In genomic region chr2:234979204-234980167, GRCh38 we compare ENCODE assay signal across 10 cellular contexts. TPM values are rescaled to one million over a fixed set of nuclear protein-coding genes. Genes with fewer than 3 reads are reported as not detected.
DNase-seq lines count a peak whose midpoint lies in the region; ATAC-seq and TF ChIP-seq lines count a peak whose summit lies in the region.
"Had no signal": no experiment of that assay in that cellular context is flagged by ENCODE, and none has a peak within 500 bp of the region (broad histone marks: within the 10 kb centered on the region; RNA-seq: fewer than 3 reads in every experiment).

No MANE protein-coding gene starts in this region.

- no peak for TF ChIP-seq CTCF in heart right ventricle (IDR thresholded peaks at IDR 0.05)
- no peak for TF ChIP-seq CTCF in endodermal cell (conservative IDR thresholded peaks at IDR 0.05)
- TF ChIP-seq CTCF in upper lobe of right lung (IDR thresholded peaks at IDR 0.05): no peak

- no peak overlapping the region for H3K9ac ChIP-seq in endodermal cell (ENCODE audit: extremely low read depth, low read length, poor library complexity, severe bottlenecking)

- no peak overlapping the region for H3K4me3 Mint-ChIP-seq in endodermal cell
- H3K4me3 Mint-ChIP-seq: B cell had no signal

- H3K4me3 ChIP-seq in heart right ventricle: peak overlapping the region in 4 of 10 donors; percentile 21 to 34 (median 24)
- H3K4me3 ChIP-seq in endodermal cell (ENCODE audit: low read length): peak overlapping the region; percentile 12
- no peak overlapping the region for H3K4me3 ChIP-seq in mesodermal cell (ENCODE audit: extremely low read depth, insufficient read depth, low read length, poor library complexity, severe bottlenecking)
- H3K4me3 ChIP-seq in upper lobe of right lung: no peak overlapping the region

- H3K4me1 ChIP-seq in heart right ventricle (peaks cover 21 to 100% (median 66%) of the 10 kb centered on the region in 9 donors), endodermal cell (ENCODE audit: control insufficient read depth, insufficient read depth, low read length) (peaks cover 35% of the 10 kb centered on the region), mesodermal cell (ENCODE audit: control insufficient read depth, insufficient read depth, low read length, poor library complexity, severe bottlenecking) (peaks cover 75% of the 10 kb centered on the region), upper lobe of right lung (peaks cover 59% of the 10 kb centered on the region)

- H3K27ac ChIP-seq in heart right ventricle (peak overlapping the region in 9 of 10 donors; percentile 11 to 87 (median 81)), endodermal cell (ENCODE audit: low read depth, low read length) (no peak overlapping the region), mesodermal cell (ENCODE audit: low read depth, low read length, severe bottlenecking) (peak overlapping the region; percentile 95), upper lobe of right lung (peak overlapping the region; percentile 80)

- WGBS in heart right ventricle, 2 donors: 54% methylated on average over 9 of the region's 9 CpGs
- 94 to 95% methylated on average over 8 to 9 of the region's 9 CpGs for WGBS in endodermal cell (ENCODE audit: insufficient coverage in 1 of 2, insufficient read length in 1 of 2), 2 experiments
- WGBS in mesodermal cell (ENCODE audit: insufficient coverage in 2 of 2), 2 experiments: 85 to 94% methylated on average over 3 to 7 of the region's 9 CpGs

- H3K36me3 ChIP-seq in heart right ventricle (no peaks in the 10 kb centered on the region), endodermal cell (ENCODE audit: control insufficient read depth, insufficient read depth, low read length) (peaks cover 34% of the 10 kb centered on the region), mesodermal cell (ENCODE audit: control insufficient read depth, insufficient read depth, low read length) (peaks cover 55% of the 10 kb centered on the region), upper lobe of right lung (no peaks in the 10 kb centered on the region)

- intact Hi-C loops in heart right ventricle (cut with DNase I): loop anchor here in 4 of 10 donors (1.0 to 10.0 kb wide), 6 partner anchors 25 to 99 kb away; no protein-coding TSS in a partner anchor
- intact Hi-C loops in cardiac septum (cut with DNase I): loop anchor here (2.0 kb wide), 2 partner anchors 23 to 71 kb away; no protein-coding TSS in a partner anchor
- intact Hi-C loops in upper lobe of right lung (cut with DNase I): no loop called here

- H3K27me3 ChIP-seq in heart right ventricle: no peaks in the 10 kb centered on the region
- no peaks in the 10 kb centered on the region for H3K27me3 ChIP-seq in endodermal cell (ENCODE audit: control insufficient read depth, insufficient read depth, low read length, poor library complexity, severe bottlenecking)
- no peaks in the 10 kb centered on the region for H3K27me3 ChIP-seq in upper lobe of right lung

- no peaks in the 10 kb centered on the region for H3K27me3 Mint-ChIP-seq in endodermal cell (ENCODE audit: insufficient read depth)

- H3K36me3 Mint-ChIP-seq in endodermal cell (ENCODE audit: low read depth): peaks cover 23% of the 10 kb centered on the region

- DNase-seq in heart right ventricle (no peak), cardiac septum (ENCODE audit: low spot score) (no peak), endodermal cell (no peak), upper lobe of right lung (no peak), left lobe of liver (ENCODE audit: low spot score) (no peak)
- DNase-seq: activated effector memory CD4-positive, alpha-beta T cell treated with anti-CD3 and anti-CD28 coated beads, Interleukin-2, amount 50 U/mL, for 16 hours had no signal

- peaks cover 75% of the 10 kb centered on the region for H3K4me1 Mint-ChIP-seq in endodermal cell
- H3K4me1 Mint-ChIP-seq: B cell had no signal

- peak overlapping the region; percentile 69 for H3K27ac Mint-ChIP-seq in endodermal cell
- H3K27ac Mint-ChIP-seq: B cell had no signal

- H3K9me3 Mint-ChIP-seq in endodermal cell: peaks cover 12% of the 10 kb centered on the region

- peaks cover 0 to 5% (median 0%) of the 10 kb centered on the region in 11 donors for H3K9me3 ChIP-seq in heart right ventricle
- peaks cover 13% of the 10 kb centered on the region for H3K9me3 ChIP-seq in endodermal cell (ENCODE audit: control insufficient read depth, low read length)
- H3K9me3 ChIP-seq in mesodermal cell (ENCODE audit: control insufficient read depth, low read length): peaks cover 9% of the 10 kb centered on the region
- no peaks in the 10 kb centered on the region for H3K9me3 ChIP-seq in upper lobe of right lung

- ATAC-seq in heart right ventricle (peak in 4 of 8 donors; percentile 7 to 39 (median 25)), upper lobe of right lung (no peak), HG02885 (IDR thresholded peaks at IDR 0.05; ENCODE audit: poor library complexity, unreplicated experiment) (no peak), left lobe of liver (no peak), GM18907 (IDR thresholded peaks at IDR 0.05; ENCODE audit: unreplicated experiment) (no peak)

RNA-seq across cellular contexts. Expression of gene SH3BP4, which starts 27.7 kb away (rescaled TPM):
- total RNA-seq in heart right ventricle: 10 to 100 TPM in 6 of 10 donors, 1 to 10 TPM in 4; 6.3 to 14.2 (median 10.8) TPM
- polyA plus RNA-seq in heart right ventricle: 10 to 100 TPM in 1 of 2 donors, 1 to 10 TPM in 1; 8.7 to 15.3 TPM
- 9.1 TPM for total RNA-seq in cardiac septum
- total RNA-seq in endodermal cell: 10 to 100 TPM; 49.1 to 53.4 TPM
- 77.6 TPM for polyA plus RNA-seq in endodermal cell (2013, experiment 1 of 2)
- polyA plus RNA-seq in endodermal cell (2013, experiment 2 of 2): 78.9 TPM
- polyA plus RNA-seq in mesodermal cell (2013, experiment 1 of 2): 48.9 TPM
- polyA plus RNA-seq in mesodermal cell (2013, experiment 2 of 2): 52.4 TPM
- total RNA-seq in upper lobe of right lung: 29.6 TPM
- total RNA-seq in left lobe of liver: 22.9 TPM
